In the genomic region with DNA sequence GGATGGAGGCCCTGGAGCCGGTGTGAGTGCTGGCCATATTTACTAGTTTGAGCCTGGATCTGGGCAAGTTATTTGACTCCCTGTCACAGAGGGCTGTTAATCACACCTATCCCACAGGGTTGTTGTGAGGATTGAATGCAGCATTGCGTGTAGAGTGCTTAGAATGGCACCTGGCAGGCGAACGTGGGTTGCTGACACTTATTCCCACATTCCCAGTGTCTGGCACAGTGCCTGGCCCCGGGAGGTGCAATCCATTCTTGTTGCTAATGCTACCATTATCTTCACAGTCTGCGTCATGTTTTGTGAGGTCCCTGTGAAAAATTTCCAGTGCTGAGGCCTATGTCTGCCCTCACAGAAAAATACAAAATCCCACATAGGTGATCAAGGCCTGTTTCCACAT, we compare ENCODE assay signal across 8 cellular contexts.
DNase-seq lines count a peak whose midpoint lies in the region; ATAC-seq and TF ChIP-seq lines count a peak whose summit lies in the region.

No MANE protein-coding gene starts in this region.

- no peak overlapping the region for H3K27ac Mint-ChIP-seq in neural progenitor cell
- no peak overlapping the region for H3K27ac Mint-ChIP-seq in naive thymus-derived CD8-positive, alpha-beta T cell

- H2AFZ ChIP-seq in neural progenitor cell (replicated peaks), result peak overlapping the region; percentile 54

- no peak for ATAC-seq in naive thymus-derived CD8-positive, alpha-beta T cell
- no peak for ATAC-seq in HG02610 (IDR thresholded peaks at IDR 0.05; ENCODE audit: unreplicated experiment)

- intact Hi-C loops in dorsolateral prefrontal cortex (cut with DNase I), result no loop called here

- H3K9me3 Mint-ChIP-seq in neural progenitor cell, result no peaks in the 10 kb centered on the region
- no peaks in the 10 kb centered on the region for H3K9me3 Mint-ChIP-seq in naive thymus-derived CD8-positive, alpha-beta T cell

- no peaks in the 10 kb centered on the region for H3K36me3 ChIP-seq in neural progenitor cell

- H3K9me3 ChIP-seq in neural progenitor cell (ENCODE audit: low read depth), result no peaks in the 10 kb centered on the region

- no peaks in the 10 kb centered on the region for H3K36me3 Mint-ChIP-seq in neural progenitor cell
- no peaks in the 10 kb centered on the region for H3K36me3 Mint-ChIP-seq in naive thymus-derived CD8-positive, alpha-beta T cell

- H3K9ac ChIP-seq in neural progenitor cell, result no peak overlapping the region

- peaks cover 7% of the 10 kb centered on the region for H3K27me3 Mint-ChIP-seq in neural progenitor cell (ENCODE audit: insufficient read depth, low read depth)
- no peaks in the 10 kb centered on the region for H3K27me3 Mint-ChIP-seq in naive thymus-derived CD8-positive, alpha-beta T cell

- H3K4me2 ChIP-seq in neural progenitor cell, result no peak overlapping the region

- no peak overlapping the region for H3K4me3 ChIP-seq in dorsolateral prefrontal cortex
- H3K4me3 ChIP-seq in neural progenitor cell, result no peak overlapping the region

- POLR2A ChIA-PET in naive thymus-derived CD8-positive, alpha-beta T cell (lab: Charles Lee), result no interaction called here

- DNase-seq in Daoy (ENCODE audit: low read depth) (peak; percentile 100), NCI-H2107 treated with DMSO at 0.1 percent for 48 hours (lab: John Stamatoyannopoulos, UW; ENCODE audit: unreplicated experiment) (peak; percentile 98), dorsolateral prefrontal cortex (peak; percentile 12 to 78 (median 58)), neural progenitor cell (ENCODE audit: low spot score) (no peak)
- DNase-seq in naive thymus-derived CD8-positive, alpha-beta T cell, result no peak
- no peak for DNase-seq in activated CD4-positive, alpha-beta T cell treated with anti-CD3 and anti-CD28 coated beads for 1 hour
- DNase-seq in stimulated activated CD4-positive, alpha-beta T cell treated with anti-CD3 and anti-CD28 coated beads, Interleukin-4, amount 100 ng/mL, for 4 hours, result no peak

- H3K4me3 Mint-ChIP-seq in neural progenitor cell, result no peak overlapping the region
- no peak overlapping the region for H3K4me3 Mint-ChIP-seq in naive thymus-derived CD8-positive, alpha-beta T cell

- H3K27ac ChIP-seq in dorsolateral prefrontal cortex (peak overlapping the region in 7 of 59 donors; percentile 1 to 49 (median 19)), neural progenitor cell (no peak overlapping the region)

- no peaks in the 10 kb centered on the region for H3K79me2 ChIP-seq in neural progenitor cell (ENCODE audit: low read depth)

- H3K4me1 ChIP-seq in neural progenitor cell, result peaks cover 5% of the 10 kb centered on the region

- no peaks in the 10 kb centered on the region for H4K20me1 ChIP-seq in neural progenitor cell (ENCODE audit: low read depth)

- no peaks in the 10 kb centered on the region for H3F3A ChIP-seq in neural progenitor cell (ENCODE audit: low read depth)

- H3K27me3 ChIP-seq in dorsolateral prefrontal cortex (no peaks in the 10 kb centered on the region), neural progenitor cell (no peaks in the 10 kb centered on the region)

- TF ChIP-seq CTCF in dorsolateral prefrontal cortex (IDR thresholded peaks at IDR 0.05 in 54 of 56, conservative IDR thresholded peaks at IDR 0.05 in 2 of 56; ENCODE audit: low read depth in 1 of 56, partially characterized antibody in 56 of 56) (no peak), neural progenitor cell (IDR thresholded peaks at IDR 0.05) (no peak)

- H3K4me1 Mint-ChIP-seq in neural progenitor cell, result peaks cover 7% of the 10 kb centered on the region
- peaks cover 10 to 22% (median 20%) of the 10 kb centered on the region in 4 donors for H3K4me1 Mint-ChIP-seq in naive thymus-derived CD8-positive, alpha-beta T cell

Comparison
In these comparisons a context has a peak if more than half of its experiments do, and no peak if none do; other contexts are left out.
1. DNase-seq: peak in Daoy (single experiment), NCI-H2107 treated with DMSO at 0.1 percent for 48 hours (single experiment) and dorsolateral prefrontal cortex (10 of 10); none in neural progenitor cell (single experiment), naive thymus-derived CD8-positive, alpha-beta T cell (0 of 10), activated CD4-positive, alpha-beta T cell treated with anti-CD3 and anti-CD28 coated beads for 1 hour (single experiment) and stimulated activated CD4-positive, alpha-beta T cell treated with anti-CD3 and anti-CD28 coated beads, Interleukin-4, amount 100 ng/mL, for 4 hours (0 of 2).